In genomic region chr4:114180481-114180880, GRCh38 we compare ENCODE assay signal across 8 cellular contexts.
A peak's percentile ranks its signal among the peaks of the same experiment; 100 is the strongest.
DNase-seq lines count a peak whose midpoint lies in the region; ATAC-seq and TF ChIP-seq lines count a peak whose summit lies in the region.

No MANE protein-coding gene starts in this region.

- CTCF ChIA-PET in MCF 10A (lab: Yijun Ruan, JAX): interaction anchor here (0.6 to 1.0 kb wide), 4 partner anchors 9 to 543 kb away, joined by 3 to 4 read pairs (median 4); no protein-coding TSS in a partner anchor

- H3K4me3 ChIP-seq in breast epithelium (no peak overlapping the region), MG63 (no peak overlapping the region), right cardiac atrium (ENCODE audit: low read length) (no peak overlapping the region)

- TF ChIP-seq CTCF in MCF 10A (IDR thresholded peaks at IDR 0.05; ENCODE audit: unreplicated experiment): no peak
- no peak for TF ChIP-seq CTCF in breast epithelium (IDR thresholded peaks at IDR 0.05)

- H3K9me3 Mint-ChIP-seq in MCF 10A (ENCODE audit: unreplicated experiment): peaks cover 21% of the 10 kb centered on the region

- POLR2A ChIA-PET in MCF 10A (lab: Yijun Ruan, JAX): interaction anchor here (0.6 to 0.9 kb wide), 2 partner anchors 159 to 358 kb away, joined by 4 read pairs; no protein-coding TSS in a partner anchor

- H3K27ac ChIP-seq in breast epithelium (no peak overlapping the region), right cardiac atrium (ENCODE audit: low read length) (no peak overlapping the region)

- H3K4me1 ChIP-seq in breast epithelium (no peaks in the 10 kb centered on the region), right cardiac atrium (ENCODE audit: control insufficient read depth, insufficient read depth, low read length) (no peaks in the 10 kb centered on the region)

- TF ChIP-seq POLR2A in breast epithelium (IDR thresholded peaks at IDR 0.05): no peak

- peak; percentile 1 for DNase-seq in MCF 10A (ENCODE audit: unreplicated experiment)
- no peak for DNase-seq in breast epithelium (ENCODE audit: low spot score in 2 of 2)
- peak; percentile 32 for DNase-seq in MG63
- DNase-seq in activated gamma-delta T cell treated with anti-CD3 and anti-CD28 coated beads, Interleukin-2, amount 50 U/mL, for 16 hours (ENCODE audit: low read depth): peak; percentile 11
- DNase-seq in right cardiac atrium: peak; percentile 34 to 62 (median 60)
- peak; percentile 13 for DNase-seq in stimulated activated CD4-positive, alpha-beta T cell treated with anti-CD3 and anti-CD28 coated beads, Interleukin-1b, Interleukin-23, amount 100 ng/mL, for 48 hours
- DNase-seq in AML-193 (lab: John Stamatoyannopoulos, UW): no peak

- H3K36me3 ChIP-seq in breast epithelium (no peaks in the 10 kb centered on the region), MG63 (no peaks in the 10 kb centered on the region)

- 44% methylated on average over 6 of the region's 6 CpGs for WGBS in right cardiac atrium

- H3K27ac Mint-ChIP-seq in MCF 10A (ENCODE audit: low read depth, unreplicated experiment): no peak overlapping the region

- intact Hi-C loops in MCF 10A (cut with micrococcal nuclease): no loop called here
- intact Hi-C loops in breast epithelium (cut with DNase I; ENCODE audit: low total_unique reads): no loop called here
- intact Hi-C loops in right cardiac atrium (cut with DNase I): no loop called here

- H3K9me3 ChIP-seq in breast epithelium (peaks cover 0 to 5% of the 10 kb centered on the region in 2 donors), MG63 (peaks cover 2% of the 10 kb centered on the region; the same call in 1 of the 2 replicates), right cardiac atrium (ENCODE audit: control insufficient read depth, low read length) (no peaks in the 10 kb centered on the region)

- no peaks in the 10 kb centered on the region for H3K27me3 ChIP-seq in breast epithelium
- H3K27me3 ChIP-seq in MG63: no peaks in the 10 kb centered on the region
- no peaks in the 10 kb centered on the region for H3K27me3 ChIP-seq in right cardiac atrium (ENCODE audit: control insufficient read depth, insufficient read depth)

- ATAC-seq in right cardiac atrium (peak in 1 of 2 donors; percentile 48), HG03135 (IDR thresholded peaks at IDR 0.05; ENCODE audit: unreplicated experiment) (no peak)

- H3K27me3 Mint-ChIP-seq in MCF 10A (ENCODE audit: insufficient read depth, unreplicated experiment): no peaks in the 10 kb centered on the region

- no peak overlapping the region for H3K4me3 Mint-ChIP-seq in MCF 10A (ENCODE audit: unreplicated experiment)

- no TSS peak for BruUV-seq in MCF 10A (replicated peaks; lab: Mats Ljungman, UMichigan)

- H3K4me1 Mint-ChIP-seq in MCF 10A (ENCODE audit: insufficient read depth, unreplicated experiment): no peaks in the 10 kb centered on the region

- peaks cover 6% of the 10 kb centered on the region for H3K36me3 Mint-ChIP-seq in MCF 10A (ENCODE audit: insufficient read depth, unreplicated experiment)

Comparison
In these comparisons a context has a peak if more than half of its experiments do, and no peak if none do; other contexts are left out.
1. DNase-seq: peak in MCF 10A (single experiment), MG63 (single experiment), activated gamma-delta T cell treated with anti-CD3 and anti-CD28 coated beads, Interleukin-2, amount 50 U/mL, for 16 hours (single experiment), right cardiac atrium (3 of 3) and stimulated activated CD4-positive, alpha-beta T cell treated with anti-CD3 and anti-CD28 coated beads, Interleukin-1b, Interleukin-23, amount 100 ng/mL, for 48 hours (single experiment); none in breast epithelium (0 of 2) and AML-193 (0 of 2).